ENCODE assay signal across 8 cellular contexts in genomic region chr1:31715097-31715872, GRCh38. TPM values are rescaled to one million over a fixed set of nuclear protein-coding genes. Genes with fewer than 3 reads are reported as not detected.
A peak's percentile ranks its signal among the peaks of the same experiment; 100 is the strongest.
DNase-seq lines count a peak whose midpoint lies in the region; ATAC-seq, FAIRE-seq and TF ChIP-seq lines count a peak whose summit lies in the region.

No MANE protein-coding gene starts in this region.

- peak overlapping the region; percentile 62 for H3K27ac ChIP-seq in endothelial cell of umbilical vein (ENCODE audit: insufficient read depth, low read depth, low read length)

- peak overlapping the region; percentile 69 for H3K4me3 Mint-ChIP-seq in stimulated activated memory B cell treated with anti-CD40 and anti-IgM and Interleukin-4, amounts not matched to agents 10 μg/mL and 1 μg/mL and 100 μg/mL, for 72 hours

- H3K9me1 ChIP-seq in endothelial cell of umbilical vein (replicated peaks; ENCODE audit: control insufficient read depth, extremely low read depth, insufficient read depth, low read length) = no peaks in the 10 kb centered on the region

- H4K20me1 ChIP-seq in endothelial cell of umbilical vein (replicated peaks; ENCODE audit: control insufficient read depth, extremely low read depth, insufficient read depth, low read length) = no peaks in the 10 kb centered on the region

- peak; percentile 86 to 96 for TF ChIP-seq CTCF in endothelial cell of umbilical vein (IDR thresholded peaks at IDR 0.05; ENCODE audit: extremely low read depth in 1 of 2, insufficient read depth in 1 of 2, low read depth in 1 of 2, low read length in 2 of 2)

- H3K4me3 ChIP-seq in endothelial cell of umbilical vein (replicated peaks in 1 of 3; ENCODE audit: insufficient read depth in 1 of 3, low read depth in 1 of 3, low read length in 3 of 3) = peak overlapping the region in 2 of 3 experiments; percentile 9 to 27

- peak overlapping the region; percentile 2 for H3K27ac Mint-ChIP-seq in stimulated activated memory B cell treated with anti-CD40 and anti-IgM and Interleukin-4, amounts not matched to agents 10 μg/mL and 1 μg/mL and 100 μg/mL, for 72 hours

- peak overlapping the region; percentile 26 for H3K4me2 ChIP-seq in endothelial cell of umbilical vein (ENCODE audit: insufficient read depth, low read length)

- DNase-seq in NOMO-1 treated with DMSO at 0.1 percent for 48 hours (lab: John Stamatoyannopoulos, UW; ENCODE audit: unreplicated experiment) = peak; percentile 13
- no peak for DNase-seq in NOMO-1 treated with dmso at 0.1 percent for 144 hours (lab: John Stamatoyannopoulos, UW; ENCODE audit: unreplicated experiment)
- peak; percentile 36 for DNase-seq in NAMALWA (ENCODE audit: low spot score)
- peak; percentile 43 for DNase-seq in activated CD4-positive, CD25-positive, alpha-beta regulatory T cell treated with anti-CD3 and anti-CD28 coated beads, Interleukin-2, amount 50 U/mL, for 72 hours
- DNase-seq in endothelial cell of umbilical vein (ENCODE audit: low read depth, low spot score) = peak; percentile 92
- DNase-seq in medulla oblongata (ENCODE audit: extremely low spot score) = peak; percentile 85

- H3K36me3 ChIP-seq in endothelial cell of umbilical vein (ENCODE audit: control insufficient read depth in 2 of 2, extremely low read depth in 1 of 2, insufficient read depth in 2 of 2, low read length in 2 of 2) = no peaks in the 10 kb centered on the region

- peak overlapping the region; percentile 79 for H2AFZ ChIP-seq in endothelial cell of umbilical vein (ENCODE audit: low read depth, low read length)

- TF ChIP-seq POLR2A in endothelial cell of umbilical vein (IDR thresholded peaks at IDR 0.05; ENCODE audit: low read depth, low read length) = no peak

- H3K9ac ChIP-seq in endothelial cell of umbilical vein (replicated peaks; ENCODE audit: extremely low read depth, insufficient read depth, low read length) = peak overlapping the region; percentile 2

- dilution Hi-C loops in endothelial cell of umbilical vein (cut with MboI; ENCODE audit: extremely low pct_ligation_motif_present, low sequenced_read_pairs) = no loop called here

- H3K79me2 ChIP-seq in endothelial cell of umbilical vein (ENCODE audit: control insufficient read depth, insufficient read depth, low read length) = no peaks in the 10 kb centered on the region

- ATAC-seq in stimulated activated memory B cell treated with anti-CD40 and anti-IgM and Interleukin-4, amounts not matched to agents 10 μg/mL and 1 μg/mL and 100 μg/mL, for 72 hours = peak; percentile 93
- ATAC-seq in GM18517 (IDR thresholded peaks at IDR 0.05; ENCODE audit: unreplicated experiment) = no peak

- CTCF ChIA-PET in endothelial cell of umbilical vein (lab: Charles Lee) = interaction anchor here (0.6 to 8.7 kb wide), 35 partner anchors 10 to 686 kb away, joined by 3 to 180 read pairs (median 5); partner anchors contain the start of genes COL16A1, HCRTR1 and PEF1

- POLR2A ChIA-PET in endothelial cell of umbilical vein (lab: Charles Lee) = no interaction called here

- no peaks in the 10 kb centered on the region for H3K9me3 ChIP-seq in endothelial cell of umbilical vein (replicated peaks; ENCODE audit: control insufficient read depth, insufficient read depth, low read length)

- no TSS peak for BruUV-seq in endothelial cell of umbilical vein (replicated peaks; lab: Mats Ljungman, UMichigan)

- H3K9me3 Mint-ChIP-seq in stimulated activated memory B cell treated with anti-CD40 and anti-IgM and Interleukin-4, amounts not matched to agents 10 μg/mL and 1 μg/mL and 100 μg/mL, for 72 hours = no peaks in the 10 kb centered on the region

- H3K27me3 Mint-ChIP-seq in stimulated activated memory B cell treated with anti-CD40 and anti-IgM and Interleukin-4, amounts not matched to agents 10 μg/mL and 1 μg/mL and 100 μg/mL, for 72 hours = peaks cover 34% of the 10 kb centered on the region

- H3K4me1 ChIP-seq in endothelial cell of umbilical vein (ENCODE audit: control insufficient read depth, extremely low read depth, insufficient read depth, low read length) = peaks cover 24% of the 10 kb centered on the region

- peak; percentile 97 for FAIRE-seq in endothelial cell of umbilical vein (lab: Jason Lieb, UNC)

- H3K4me1 Mint-ChIP-seq in stimulated activated memory B cell treated with anti-CD40 and anti-IgM and Interleukin-4, amounts not matched to agents 10 μg/mL and 1 μg/mL and 100 μg/mL, for 72 hours = peaks cover 21% of the 10 kb centered on the region

- intact Hi-C loops in endothelial cell of umbilical vein (cut with micrococcal nuclease) = loop anchor here (1.0 to 2.0 kb wide), 6 partner anchors 30 to 249 kb away; no protein-coding TSS in a partner anchor

- peaks cover 0 to 18% of the 10 kb centered on the region in 2 experiments for H3K27me3 ChIP-seq in endothelial cell of umbilical vein (ENCODE audit: control insufficient read depth in 2 of 2, insufficient read depth in 2 of 2, low read length in 2 of 2)

- no peaks in the 10 kb centered on the region for H3K36me3 Mint-ChIP-seq in stimulated activated memory B cell treated with anti-CD40 and anti-IgM and Interleukin-4, amounts not matched to agents 10 μg/mL and 1 μg/mL and 100 μg/mL, for 72 hours

TF ChIP-seq in endothelial cell of umbilical vein, 7 proteins besides CTCF, POLR2A, EP300 and RAD21:
- TF ChIP-seq POLR2AphosphoS5 (IDR thresholded peaks at IDR 0.05; ENCODE audit: insufficient read depth, low read depth, low read length) = peak; percentile 48
- no peak for TF ChIP-seq JUN (IDR thresholded peaks at IDR 0.05; ENCODE audit: borderline replicate concordance, insufficient read depth, insufficient read length, low read depth)

RNA-seq across cellular contexts. Expression of gene COL16A1, which starts 11.5 kb away (rescaled TPM):
- 1.2 and 2.7 TPM in 2 replicates for total RNA-seq in endothelial cell of umbilical vein
- 0.68 and 0.75 TPM in 2 replicates for polyA plus RNA-seq in endothelial cell of umbilical vein
- polyA plus RNA-seq in endothelial cell of umbilical vein (2011; cell fraction: cytosol; rRNA removed) = 0.80 and 0.86 TPM in 2 replicates
- 7.3 and 7.6 TPM in 2 replicates for polyA plus RNA-seq in endothelial cell of umbilical vein (2011; cell fraction: nucleus; rRNA removed)
- 1.1 and 1.2 TPM in 2 replicates for polyA plus RNA-seq in endothelial cell of umbilical vein (2012)
- 0.66 and 2.0 TPM in 2 replicates for polyA minus RNA-seq in endothelial cell of umbilical vein
- not detected for polyA minus RNA-seq in endothelial cell of umbilical vein (2011; cell fraction: cytosol; rRNA and poly(A)+ RNA removed)
- polyA minus RNA-seq in endothelial cell of umbilical vein (2011; cell fraction: nucleus; rRNA and poly(A)+ RNA removed) = 1.0 and 1.3 TPM in 2 replicates

RNA-seq across cellular contexts. Expression of gene ADGRB2, which starts 48.9 kb away (rescaled TPM):
- 1.5 and 3.1 TPM in 2 replicates for total RNA-seq in endothelial cell of umbilical vein
- polyA plus RNA-seq in endothelial cell of umbilical vein = 1.3 and 2.2 TPM in 2 replicates
- 0.88 and 1.3 TPM in 2 replicates for polyA plus RNA-seq in endothelial cell of umbilical vein (2011; cell fraction: cytosol; rRNA removed)
- polyA plus RNA-seq in endothelial cell of umbilical vein (2011; cell fraction: nucleus; rRNA removed) = 4.9 and 5.7 TPM in 2 replicates
- 1.1 and 2.2 TPM in 2 replicates for polyA plus RNA-seq in endothelial cell of umbilical vein (2012)
- 1.1 and 1.4 TPM in 2 replicates for polyA minus RNA-seq in endothelial cell of umbilical vein
- 1.3 TPM for polyA minus RNA-seq in endothelial cell of umbilical vein (2011; cell fraction: cytosol; rRNA and poly(A)+ RNA removed)
- 1.0 and 1.6 TPM in 2 replicates for polyA minus RNA-seq in endothelial cell of umbilical vein (2011; cell fraction: nucleus; rRNA and poly(A)+ RNA removed)
